ENCODE assay signal across 24 cellular contexts in the genomic region with DNA sequence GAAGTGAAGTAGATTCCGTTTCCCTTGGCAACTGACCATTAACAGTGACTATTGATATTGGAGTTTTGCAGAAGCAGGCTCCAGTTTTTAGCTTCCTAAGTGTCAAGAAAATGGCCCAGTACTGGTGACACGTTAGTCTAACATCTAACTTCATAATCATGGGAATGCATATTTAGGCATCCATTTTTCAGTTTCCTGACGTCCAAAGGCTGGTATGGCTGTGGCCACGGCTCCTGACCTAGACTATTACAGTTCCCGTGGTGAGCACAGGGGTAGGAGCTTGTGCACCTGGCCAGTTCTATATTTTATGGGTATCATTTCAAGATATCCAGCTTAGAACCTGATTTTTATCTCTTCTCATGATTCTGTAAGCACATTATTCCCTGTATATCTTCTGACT.
"Had no signal": no experiment of that assay in that cellular context is flagged by ENCODE, and none has a peak within 500 bp of the region (broad histone marks: within the 10 kb centered on the region; RNA-seq: fewer than 3 reads in every experiment).

No MANE protein-coding gene starts in this region.

- H3K36me3 ChIP-seq: esophagus squamous epithelium, gastrocnemius medialis, heart right ventricle, left lung, lower lobe of right lung had no signal

- H3K4me3 Mint-ChIP-seq: mesothelial cell of epicardium had no signal

- H3K4me3 ChIP-seq: coronary artery, dorsolateral prefrontal cortex, esophagus squamous epithelium, gastrocnemius medialis, heart right ventricle, left lung, lower lobe of right lung, mucosa of descending colon had no signal

- H3K9me3 ChIP-seq: esophagus squamous epithelium, gastrocnemius medialis, lower lobe of right lung had no signal

- ATAC-seq: gastrocnemius medialis, heart right ventricle, left cardiac atrium, left lung, left ventricle myocardium superior, lower lobe of right lung, mucosa of descending colon had no signal

- FAIRE-seq: colon, endothelial cell of umbilical vein, islet of Langerhans, keratinocyte had no signal

- DNase-seq: dermis blood vessel endothelial cell; dorsolateral prefrontal cortex; effector CD4-positive, alpha-beta T cell; effector memory CD4-positive, alpha-beta T cell; esophagus squamous epithelium; foreskin fibroblast; foreskin melanocyte; gastrocnemius medialis; glutamatergic neuron; head of caudate nucleus; heart right ventricle; hippocampal formation; left cardiac atrium; left lung; left ventricle myocardium superior; lower lobe of right lung; mesenchymal stem cell; mucosa of descending colon had no signal

- H3K27ac ChIP-seq: dorsolateral prefrontal cortex, esophagus squamous epithelium, gastrocnemius medialis, heart right ventricle, left lung, lower lobe of right lung had no signal

- H3K4me1 ChIP-seq: gastrocnemius medialis, heart right ventricle, left lung, lower lobe of right lung had no signal

- H3K36me3 Mint-ChIP-seq: mesothelial cell of epicardium had no signal

- H3K27me3 ChIP-seq: dorsolateral prefrontal cortex, esophagus squamous epithelium, gastrocnemius medialis, heart right ventricle, left lung had no signal

- H3K27ac Mint-ChIP-seq: mesothelial cell of epicardium had no signal
